ENCODE assay signal across 1 cellular context in the genomic region with DNA sequence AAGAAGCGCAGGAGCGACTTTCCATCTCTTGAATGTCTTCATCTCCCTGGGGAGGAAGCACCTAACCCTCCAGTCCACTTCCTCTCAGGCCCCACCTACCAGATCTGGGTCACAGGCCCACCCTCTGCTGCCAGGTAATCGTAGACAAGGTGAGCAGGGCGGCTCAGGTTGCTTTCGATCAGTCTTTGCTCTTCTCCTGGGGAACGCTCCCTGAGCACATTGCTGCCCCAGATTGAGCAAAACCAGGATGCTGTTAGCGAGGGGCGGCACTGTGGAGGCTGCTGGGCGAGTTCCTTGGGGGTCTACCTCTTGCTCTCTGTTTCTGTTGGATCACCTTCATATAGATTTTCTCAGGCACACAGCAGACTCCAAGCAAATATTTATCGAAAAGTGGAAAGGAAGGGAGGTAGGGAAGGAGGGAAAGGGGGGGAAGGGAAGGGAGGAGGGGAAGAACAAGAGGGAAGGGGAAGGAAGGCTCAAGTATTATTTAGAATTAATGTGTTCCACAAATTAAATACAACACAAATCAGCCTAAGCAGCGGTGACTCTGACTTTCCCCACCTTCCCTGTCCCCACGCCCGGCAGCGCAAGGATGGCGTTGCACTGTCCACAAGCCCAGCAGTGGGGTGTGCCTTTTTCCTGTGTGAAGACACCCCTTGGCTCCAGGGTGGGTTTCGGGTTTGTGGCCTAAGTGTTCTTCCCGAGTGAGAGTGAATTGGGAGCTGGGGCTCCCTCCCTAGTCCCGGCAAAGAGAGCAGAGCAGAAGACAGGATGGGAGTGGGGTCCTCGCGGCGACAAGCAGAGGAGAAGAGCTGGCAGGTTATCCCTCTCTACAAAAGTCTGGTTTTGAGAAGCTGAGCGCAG.
TF ChIP-seq lines count a peak whose summit lies in the region.

No MANE protein-coding gene starts in this region.

TF ChIP-seq in K562, 482 proteins besides CTCF, POLR2A, EP300 and RAD21:
- TF ChIP-seq GTF2F1 (IDR thresholded peaks at IDR 0.05; ENCODE audit: low read depth, low read length) (no peak), HNRNPLL (IDR thresholded peaks at IDR 0.05; ENCODE audit: low read depth, low read length, poor library complexity, severe bottlenecking) (no peak), TRIM28 (IDR thresholded peaks at IDR 0.05) (no peak), ZNF551 (CRISPR knock-in tag; IDR thresholded peaks at IDR 0.05) (no peak), SNIP1 (IDR thresholded peaks at IDR 0.05; ENCODE audit: low read depth) (no peak), FOSL1 (tag; conservative IDR thresholded peaks at IDR 0.05) (no peak), SP2 (IDR thresholded peaks at IDR 0.05; ENCODE audit: extremely low read depth, low read depth, low read length, poor library complexity, severe bottlenecking) (no peak), MTA3 (IDR thresholded peaks at IDR 0.05; ENCODE audit: borderline replicate concordance) (no peak), TBL1XR1 (IDR thresholded peaks at IDR 0.05; ENCODE audit: low read length in 2 of 2) (no peak), TFAM (CRISPR knock-in tag; conservative IDR thresholded peaks at IDR 0.05) (no peak), MTA2 (IDR thresholded peaks at IDR 0.05; ENCODE audit: low read depth) (no peak), ZNF124 (CRISPR knock-in tag; IDR thresholded peaks at IDR 0.05) (no peak), HNRNPK (IDR thresholded peaks at IDR 0.05; ENCODE audit: low read depth, low read length, poor library complexity, severe bottlenecking) (no peak), HIVEP1 (CRISPR knock-in tag; IDR thresholded peaks at IDR 0.05) (no peak), PCBP2 (IDR thresholded peaks at IDR 0.05; ENCODE audit: low read depth, low read length, poor library complexity, severe bottlenecking) (no peak)
